Comparison of ENCODE assay signal across 8 cellular contexts in the genomic region with DNA sequence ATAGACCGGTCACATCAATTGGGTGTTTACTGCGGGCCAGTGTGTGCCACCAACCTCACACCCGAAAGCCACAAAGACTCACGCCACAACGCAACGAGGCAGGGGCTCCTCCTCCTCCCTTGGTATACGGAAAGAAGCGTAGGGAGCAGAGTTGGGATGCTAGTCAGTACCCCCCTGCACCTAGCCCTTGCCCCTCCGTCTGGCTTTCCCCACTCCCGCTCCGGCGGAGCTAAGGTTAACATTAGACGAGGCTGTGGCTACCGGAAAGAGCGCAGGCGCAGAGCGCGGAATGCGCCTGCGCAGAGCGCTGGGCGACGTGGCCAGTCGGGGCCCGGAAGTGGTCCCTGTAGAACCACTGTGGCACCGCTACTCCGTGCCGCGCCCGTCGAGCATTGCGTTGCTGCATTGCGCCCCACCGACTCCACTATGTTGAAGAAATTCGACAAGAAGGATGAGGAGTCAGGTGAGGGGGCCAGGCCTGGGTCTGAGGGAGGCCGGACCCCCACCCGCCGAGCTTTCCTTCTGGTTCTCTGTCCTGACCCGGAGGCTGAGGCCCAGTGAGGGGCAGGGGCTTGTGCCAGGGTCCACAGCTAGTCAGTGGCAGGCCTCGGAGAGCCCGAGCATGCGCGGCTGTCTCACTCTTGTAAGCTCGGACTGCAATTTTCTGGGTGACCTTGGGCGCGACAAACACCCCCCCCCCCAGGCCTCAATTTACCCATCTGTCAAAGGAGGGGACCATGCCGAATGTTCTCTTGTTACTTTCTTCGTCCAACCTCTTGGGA. TPM values are rescaled to one million over a fixed set of nuclear protein-coding genes. Genes with fewer than 3 reads are reported as not detected.
DNase-seq lines count a peak whose midpoint lies in the region; ATAC-seq and TF ChIP-seq lines count a peak whose summit lies in the region.

A gene with protein sequence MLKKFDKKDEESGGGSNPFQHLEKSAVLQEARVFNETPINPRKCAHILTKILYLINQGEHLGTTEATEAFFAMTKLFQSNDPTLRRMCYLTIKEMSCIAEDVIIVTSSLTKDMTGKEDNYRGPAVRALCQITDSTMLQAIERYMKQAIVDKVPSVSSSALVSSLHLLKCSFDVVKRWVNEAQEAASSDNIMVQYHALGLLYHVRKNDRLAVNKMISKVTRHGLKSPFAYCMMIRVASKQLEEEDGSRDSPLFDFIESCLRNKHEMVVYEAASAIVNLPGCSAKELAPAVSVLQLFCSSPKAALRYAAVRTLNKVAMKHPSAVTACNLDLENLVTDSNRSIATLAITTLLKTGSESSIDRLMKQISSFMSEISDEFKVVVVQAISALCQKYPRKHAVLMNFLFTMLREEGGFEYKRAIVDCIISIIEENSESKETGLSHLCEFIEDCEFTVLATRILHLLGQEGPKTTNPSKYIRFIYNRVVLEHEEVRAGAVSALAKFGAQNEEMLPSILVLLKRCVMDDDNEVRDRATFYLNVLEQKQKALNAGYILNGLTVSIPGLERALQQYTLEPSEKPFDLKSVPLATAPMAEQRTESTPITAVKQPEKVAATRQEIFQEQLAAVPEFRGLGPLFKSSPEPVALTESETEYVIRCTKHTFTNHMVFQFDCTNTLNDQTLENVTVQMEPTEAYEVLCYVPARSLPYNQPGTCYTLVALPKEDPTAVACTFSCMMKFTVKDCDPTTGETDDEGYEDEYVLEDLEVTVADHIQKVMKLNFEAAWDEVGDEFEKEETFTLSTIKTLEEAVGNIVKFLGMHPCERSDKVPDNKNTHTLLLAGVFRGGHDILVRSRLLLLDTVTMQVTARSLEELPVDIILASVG (plus strand): TSS at position 323 of the 782 bp plus-strand sequence. CDS start 104 bp downstream, at position 427.

- peaks cover 79% of the 10 kb centered on the region for H3K79me2 ChIP-seq in GM23248 (ENCODE audit: insufficient read depth)

- no peaks in the 10 kb centered on the region for H3K9me3 Mint-ChIP-seq in activated T-cell treated with anti-CD3 and anti-CD28 coated beads, Interleukin-2, amount 50 U/mL, for 72 hours

- no peak for TF ChIP-seq CTCF in esophagus muscularis mucosa (IDR thresholded peaks at IDR 0.05)

- 1% methylated on average over 44 to 45 of the region's 48 CpGs for WGBS in GM23248 (ENCODE audit: low coverage in 1 of 2, low lambda C conversion rate in 2 of 2, missing lambda C conversion rate in 2 of 2), 2 experiments
- 0% methylated on average over 15 of the region's 48 CpGs for WGBS in esophagus muscularis mucosa

- H3K4me3 Mint-ChIP-seq in activated T-cell treated with anti-CD3 and anti-CD28 coated beads, Interleukin-2, amount 50 U/mL, for 72 hours = peak within 1 kb of the TSS; percentile 91 to 98

- H3K4me3 ChIP-seq in GM23248 (peak within 1 kb of the TSS; percentile 99), esophagus muscularis mucosa (peak within 1 kb of the TSS; percentile 82 to 93 (median 88))

- no peak for TF ChIP-seq EP300 in esophagus muscularis mucosa (IDR thresholded peaks at IDR 0.05)

- no peaks in the 10 kb centered on the region for H4K20me1 ChIP-seq in GM23248 (ENCODE audit: insufficient read depth)

- H3K9me2 ChIP-seq in GM23248 (ENCODE audit: insufficient read depth) = no peaks in the 10 kb centered on the region

- peak within 1 kb of the TSS; percentile 97 for H3K27ac ChIP-seq in GM23248
- H3K27ac ChIP-seq in esophagus muscularis mucosa (replicated peaks in 1 of 4) = peak within 1 kb of the TSS; percentile 82 to 86 (median 84)

- in situ Hi-C loops in GM23248 (cut with MboI) = no loop called here

- peaks cover 8 to 20% of the 10 kb centered on the region in 2 donors for H3K36me3 Mint-ChIP-seq in activated T-cell treated with anti-CD3 and anti-CD28 coated beads, Interleukin-2, amount 50 U/mL, for 72 hours (ENCODE audit: insufficient read depth in 2 of 2)

- H3K36me3 ChIP-seq in GM23248 (ENCODE audit: low read depth) (peaks cover 25% of the 10 kb centered on the region; the same call in 1 of the 2 replicates), esophagus muscularis mucosa (peaks cover 22 to 33% (median 31%) of the 10 kb centered on the region in 4 donors)

- peak within 1 kb of the TSS; percentile 100 for H3K9ac ChIP-seq in GM23248

- H3K27me3 ChIP-seq in GM23248 (replicated peaks; ENCODE audit: insufficient read depth) = no peaks in the 10 kb centered on the region
- H3K27me3 ChIP-seq in esophagus muscularis mucosa = no peaks in the 10 kb centered on the region

- H3K27me3 Mint-ChIP-seq in activated T-cell treated with anti-CD3 and anti-CD28 coated beads, Interleukin-2, amount 50 U/mL, for 72 hours (ENCODE audit: low read depth) = no peaks in the 10 kb centered on the region

- TF ChIP-seq POLR2A in esophagus muscularis mucosa (IDR thresholded peaks at IDR 0.05; ENCODE audit: low read depth) = peak; percentile 90

- intact Hi-C loops in esophagus muscularis mucosa (cut with DNase I) = loop anchor here (5.0 kb wide), 2 partner anchors 67 to 197 kb away; partner anchors contain the start of gene CNBP

- peak; percentile 87 to 88 for ATAC-seq in activated T-cell treated with anti-CD3 and anti-CD28 coated beads, Interleukin-2, amount 50 U/mL, for 72 hours (replicated peaks in 1 of 2)

- H2AFZ ChIP-seq in GM23248 = peak within 1 kb of the TSS; percentile 85

- peaks cover 38% of the 10 kb centered on the region for H3F3A ChIP-seq in GM23248 (ENCODE audit: insufficient read depth)

- H3K4me1 ChIP-seq in GM23248 (ENCODE audit: insufficient read depth) = peaks cover 33% of the 10 kb centered on the region
- peaks cover 24 to 65% (median 48%) of the 10 kb centered on the region in 4 donors for H3K4me1 ChIP-seq in esophagus muscularis mucosa

- H3K4me1 Mint-ChIP-seq in activated T-cell treated with anti-CD3 and anti-CD28 coated beads, Interleukin-2, amount 50 U/mL, for 72 hours (ENCODE audit: low read depth) = peaks cover 47% of the 10 kb centered on the region

- H3K27ac Mint-ChIP-seq in activated T-cell treated with anti-CD3 and anti-CD28 coated beads, Interleukin-2, amount 50 U/mL, for 72 hours = peak within 1 kb of the TSS; percentile 98

- DNase-seq in DMS79 treated with DMSO at 0.1 percent for 48 hours (lab: John Stamatoyannopoulos, UW) = peak; percentile 87
- DNase-seq in GM23248 = peak; percentile 92
- peak; percentile 81 for DNase-seq in LHCN-M2 (ENCODE audit: low read depth)
- peak; percentile 88 for DNase-seq in RKO (ENCODE audit: low spot score)
- DNase-seq in activated T-cell treated with anti-CD3 and anti-CD28 coated beads, Interleukin-2, amount 50 U/mL, for 72 hours = peak; percentile 88 to 94
- DNase-seq in esophagus muscularis mucosa (ENCODE audit: extremely low spot score) = peak; percentile 97
- DNase-seq in myocyte (ENCODE audit: low read depth) = peak; percentile 92
- peak; percentile 62 to 80 for DNase-seq in stimulated activated CD8-positive, alpha-beta memory T cell treated with anti-CD3 and anti-CD28 coated beads, Interleukin-7, amount 100 ng/mL, for 4 hours (ENCODE audit: low read depth in 2 of 2)

- H3K4me2 ChIP-seq in GM23248 (ENCODE audit: unreplicated experiment) = peak within 1 kb of the TSS; percentile 96

- H3K9me3 ChIP-seq in GM23248 (ENCODE audit: low read depth) (no peaks in the 10 kb centered on the region), esophagus muscularis mucosa (no peaks in the 10 kb centered on the region)

RNA-seq across cellular contexts. Expression of the gene that starts here (rescaled TPM):
- 298 and 328 TPM in 2 replicates for total RNA-seq in GM23248 (2014; rRNA removed; shearing (Covaris generic))
- 254 and 265 TPM in 2 replicates for polyA plus RNA-seq in GM23248 (2016; fragmentation: Nextera tagmentation; extraction: Ambion mirVana)
- total RNA-seq in LHCN-M2 (2014; rRNA removed) (192 TPM in 2 replicates), esophagus muscularis mucosa (10 to 100 TPM; 55.6 to 89.1 (median 70.4) TPM), myocyte (161 and 231 TPM in 2 replicates)
- polyA plus RNA-seq in LHCN-M2 (2012) = 210 TPM
- total RNA-seq in activated T-cell treated with anti-CD3 and anti-CD28 coated beads, Interleukin-2, amount 50 U/mL, for 72 hours = 100 to 1,000 TPM; 183 to 205 TPM
- 245 TPM for polyA plus RNA-seq in myocyte (2012)

Comparison
In these comparisons a context has a peak if more than half of its experiments do, and no peak if none do; other contexts are left out.
1. Peak in every context shown above with its lines: DNase-seq, ATAC-seq, H3K4me3 ChIP-seq and H3K27ac ChIP-seq.